ENCODE assay signal across 10 cellular contexts in the genomic region with DNA sequence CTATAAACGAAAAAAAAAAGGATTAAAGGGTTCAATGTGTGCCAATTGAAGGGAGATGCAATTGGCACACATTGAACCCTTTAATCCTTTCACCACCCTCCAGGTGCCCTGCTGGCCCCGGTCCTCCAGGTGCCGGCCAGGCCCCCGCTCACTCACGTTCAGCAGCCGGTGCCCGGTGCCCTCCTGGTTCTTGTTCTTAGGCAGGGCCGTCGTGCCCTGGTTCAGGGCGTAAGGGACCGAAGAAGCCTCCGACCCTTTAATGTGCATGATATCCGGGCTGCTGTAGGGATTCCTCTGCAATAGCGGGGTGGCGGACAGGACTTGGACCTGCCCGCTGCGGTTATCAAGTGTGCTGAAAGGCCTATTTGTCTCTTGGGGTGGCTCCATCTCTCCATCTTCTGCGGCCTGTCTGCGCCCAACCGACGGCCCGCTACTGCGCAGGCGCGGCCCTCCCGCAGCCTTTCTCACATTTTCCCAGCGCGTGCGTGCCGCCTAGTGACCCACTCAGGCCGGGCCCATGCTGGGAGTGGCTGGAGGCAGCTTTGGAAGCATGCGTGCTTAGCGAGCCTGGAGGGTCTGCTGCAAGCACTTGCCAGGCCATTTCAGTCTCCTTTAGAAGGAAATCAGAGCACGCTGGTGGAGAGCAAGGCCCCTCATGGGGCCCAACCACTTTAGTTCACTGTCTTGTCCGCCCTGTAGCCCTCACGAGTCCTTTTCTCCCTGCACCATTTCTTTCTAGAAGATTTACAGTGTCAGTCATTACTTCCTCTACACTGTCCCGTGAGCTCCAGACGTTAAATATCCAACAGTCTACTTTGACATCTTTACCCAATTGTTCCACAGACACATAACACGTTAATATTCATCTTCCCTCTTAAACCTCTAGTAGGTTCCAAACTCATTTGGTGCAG. TPM values are rescaled to one million over a fixed set of nuclear protein-coding genes. Genes with fewer than 3 reads are reported as not detected.
A peak's percentile ranks its signal among the peaks of the same experiment; 100 is the strongest.
DNase-seq lines count a peak whose midpoint lies in the region; ATAC-seq, FAIRE-seq and TF ChIP-seq lines count a peak whose summit lies in the region.
"Had no signal": no experiment of that assay in that cellular context is flagged by ENCODE, and none has a peak within 500 bp of the region (broad histone marks: within the 10 kb centered on the region; RNA-seq: fewer than 3 reads in every experiment).

No MANE protein-coding gene starts in this region.

- no peak for TF ChIP-seq POLR2A in transverse colon (IDR thresholded peaks at IDR 0.05)

- intact Hi-C loops in left colon (cut with DNase I, micrococcal nuclease), result no loop called here
- intact Hi-C loops in transverse colon (cut with DNase I; ENCODE audit: low total_unique reads), result loop anchor here (1.0 kb wide), 1 partner anchor 50 kb away; no protein-coding TSS in a partner anchor

- WGBS in transverse colon (ENCODE audit: low coverage in 1 of 2), 2 donors, result 51 to 78% methylated on average over 9 to 39 of the region's 39 CpGs

- DNase-seq in NCI-H524 (lab: John Stamatoyannopoulos, UW) (peak; percentile 67 to 80), NCI-H524 treated with DMSO at 0.1 percent for 48 hours (lab: John Stamatoyannopoulos, UW) (no peak), bronchial epithelial cell (ENCODE audit: low read depth) (peak; percentile 27), left colon (peak; percentile 36 to 51), transverse colon (peak; percentile 30), WERI-Rb-1 (no peak)
- no peak for DNase-seq in stimulated activated CD8-positive, alpha-beta memory T cell treated with anti-CD3 and anti-CD28 coated beads, Interleukin-4, amount 100 ng/mL, for 48 hours

- no peak for FAIRE-seq in bronchial epithelial cell (lab: Jason Lieb, UNC)
- FAIRE-seq: A549 had no signal

- H3K27ac ChIP-seq in transverse colon (no peak overlapping the region), WERI-Rb-1 (no peak overlapping the region)
- H3K27ac ChIP-seq: A549, HL-60 had no signal

- peak; percentile 74 for ATAC-seq in left colon
- no peak for ATAC-seq in GM21619 (IDR thresholded peaks at IDR 0.05; ENCODE audit: unreplicated experiment)
- ATAC-seq: A549 had no signal

- TF ChIP-seq CTCF in bronchial epithelial cell (IDR thresholded peaks at IDR 0.05; ENCODE audit: insufficient read depth, low read length, severe bottlenecking) (peak; percentile 50), transverse colon (IDR thresholded peaks at IDR 0.05) (peak in 1 of 5 experiments; percentile 18), WERI-Rb-1 (IDR thresholded peaks at IDR 0.05; ENCODE audit: low read depth, low read length) (no peak)

- no peak for TF ChIP-seq EP300 in transverse colon (IDR thresholded peaks at IDR 0.05; ENCODE audit: low read depth)

- H3K4me1 ChIP-seq in transverse colon, result no peaks in the 10 kb centered on the region
- H3K4me1 ChIP-seq: A549 had no signal

- in situ Hi-C loops in transverse colon (cut with MboI; ENCODE audit: low pct_ligation_motif_present in 1 of 4, low pct_unique_long_range_greater_than_20kb in 1 of 4, low sequenced_read_pairs in 3 of 4), result no loop called here

- no peak overlapping the region for H3K4me3 ChIP-seq in bronchial epithelial cell (ENCODE audit: low read depth, low read length)
- no peak overlapping the region for H3K4me3 ChIP-seq in transverse colon
- H3K4me3 ChIP-seq in WERI-Rb-1 (ENCODE audit: low read depth, low read length), result no peak overlapping the region
- H3K4me3 ChIP-seq: A549 had no signal

- no peaks in the 10 kb centered on the region for H3K9me3 ChIP-seq in transverse colon
- H3K9me3 ChIP-seq in WERI-Rb-1 (ENCODE audit: severe bottlenecking), result no peaks in the 10 kb centered on the region
- H3K9me3 ChIP-seq: A549 had no signal

- no peaks in the 10 kb centered on the region for H3K27me3 ChIP-seq in bronchial epithelial cell (ENCODE audit: control insufficient read depth, insufficient read depth, low read length)
- no peaks in the 10 kb centered on the region for H3K27me3 ChIP-seq in transverse colon
- H3K27me3 ChIP-seq in WERI-Rb-1 (ENCODE audit: insufficient read depth, low read depth, severe bottlenecking), result no peaks in the 10 kb centered on the region

- no peaks in the 10 kb centered on the region for H3K36me3 ChIP-seq in bronchial epithelial cell (ENCODE audit: control insufficient read depth, insufficient read depth, low read length)
- no peaks in the 10 kb centered on the region for H3K36me3 ChIP-seq in transverse colon
- no peaks in the 10 kb centered on the region for H3K36me3 ChIP-seq in WERI-Rb-1

RNA-seq across cellular contexts. Expression of a gene that starts 24.3 kb away (rescaled TPM):
- total RNA-seq in bronchial epithelial cell, result 20.2 and 21.1 TPM in 2 replicates
- 1 to 10 TPM; 3.6 to 5.2 TPM for total RNA-seq in left colon
- 1 to 10 TPM; 2.0 to 7.6 (median 4.7) TPM for total RNA-seq in transverse colon

Comparison
In these comparisons a context has a peak if more than half of its experiments do, and no peak if none do; other contexts are left out.
1. DNase-seq: peak in NCI-H524 (2 of 2), bronchial epithelial cell (single experiment), left colon (2 of 2) and transverse colon (single experiment); none in NCI-H524 treated with DMSO at 0.1 percent for 48 hours (single experiment), WERI-Rb-1 (single experiment) and stimulated activated CD8-positive, alpha-beta memory T cell treated with anti-CD3 and anti-CD28 coated beads, Interleukin-4, amount 100 ng/mL, for 48 hours (single experiment).